8 cellular contexts compared by ENCODE assay signal in the genomic region with DNA sequence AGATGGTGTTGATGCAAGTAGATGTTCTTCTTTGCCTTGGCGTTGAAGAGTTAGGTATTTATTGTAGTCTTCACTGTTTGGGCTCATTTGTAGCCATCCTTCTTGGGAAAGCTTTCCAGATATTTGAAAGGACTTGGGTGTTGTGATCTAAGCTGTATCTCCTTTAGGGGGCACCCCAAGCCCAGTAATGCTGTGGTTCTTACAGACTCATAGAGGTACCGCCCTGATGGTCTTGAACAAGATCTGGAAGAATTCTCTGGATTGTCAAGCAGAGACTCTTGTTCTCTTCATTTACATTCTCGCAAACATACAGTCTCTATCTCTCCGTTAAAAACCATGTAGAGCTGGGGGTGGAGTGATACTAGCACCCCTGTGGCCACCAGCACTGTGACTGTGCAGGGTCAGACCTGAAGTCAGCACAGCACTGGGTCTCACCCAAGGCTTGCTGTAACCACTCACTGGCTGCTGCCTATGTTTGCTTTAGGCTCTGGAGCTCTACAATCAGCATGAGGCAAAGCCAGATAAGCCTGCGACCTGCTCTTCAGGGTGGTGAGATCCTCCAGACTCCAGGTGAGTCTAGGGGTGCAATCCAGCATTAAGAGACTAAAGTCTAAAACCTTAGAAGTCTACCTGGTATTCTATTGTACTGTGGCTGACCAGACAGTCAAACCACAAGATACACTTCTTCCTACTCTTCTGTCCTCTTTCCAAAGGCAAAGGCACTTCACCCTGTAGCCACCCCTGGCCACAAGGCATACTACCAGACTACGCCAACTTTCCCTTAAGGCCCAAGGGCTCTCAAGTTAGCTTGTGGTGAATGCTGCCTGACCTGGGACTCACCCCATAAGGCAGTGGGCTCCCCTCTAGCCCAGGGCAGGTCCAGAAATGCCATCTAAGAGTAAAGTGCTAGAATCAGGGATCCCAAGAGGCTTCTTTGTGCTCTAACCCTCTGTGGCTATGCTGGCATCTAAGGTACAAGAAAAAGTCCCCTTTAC.
DNase-seq lines count a peak whose midpoint lies in the region; ATAC-seq and TF ChIP-seq lines count a peak whose summit lies in the region.

No MANE protein-coding gene starts in this region.

- H3K4me3 ChIP-seq in CD4-positive, alpha-beta memory T cell (ENCODE audit: low read length in 2 of 2) = no peak overlapping the region

- H3K4me1 ChIP-seq in CD4-positive, alpha-beta memory T cell (ENCODE audit: insufficient read depth, low read length) = no peaks in the 10 kb centered on the region

- POLR2A ChIA-PET in WTC11 (lab: Charles Lee) = interaction anchor here (1.1 kb wide), 1 partner anchor 137 kb away, joined by 3 read pairs; no protein-coding TSS in a partner anchor
- POLR2A ChIA-PET in CD4-positive, alpha-beta memory T cell (lab: Charles Lee; ENCODE audit: partially characterized antibody) = no interaction called here

- H3K27ac ChIP-seq in CD4-positive, alpha-beta memory T cell (ENCODE audit: low read depth, low read length) = no peak overlapping the region

- no peaks in the 10 kb centered on the region for H3K9me3 ChIP-seq in CD4-positive, alpha-beta memory T cell (ENCODE audit: control insufficient read depth in 1 of 2, low read length in 2 of 2)

- peaks cover 78% of the 10 kb centered on the region for H3K36me3 Mint-ChIP-seq in WTC11
- H3K36me3 Mint-ChIP-seq in CD4-positive, alpha-beta memory T cell = no peaks in the 10 kb centered on the region

- DNase-seq in NCI-H2196 (lab: John Stamatoyannopoulos, UW; ENCODE audit: unreplicated experiment) = peak; percentile 6
- DNase-seq in NCI-H2196 treated with DMSO at 0.1 percent for 48 hours (lab: John Stamatoyannopoulos, UW; ENCODE audit: unreplicated experiment) = no peak
- peak; percentile 74 for DNase-seq in WTC11 (ENCODE audit: low spot score)
- peak; percentile 2 to 14 for DNase-seq in lung microvascular endothelial cell (ENCODE audit: low read depth in 2 of 2)
- DNase-seq in kidney glomerular epithelial cell (lab: John Stamatoyannopoulos, UW) = no peak
- DNase-seq in CD4-positive, alpha-beta memory T cell = no peak

- H3K27me3 ChIP-seq in CD4-positive, alpha-beta memory T cell (ENCODE audit: insufficient read depth, low read length) = no peaks in the 10 kb centered on the region

- peaks cover 51% of the 10 kb centered on the region for H3K4me1 Mint-ChIP-seq in WTC11
- H3K4me1 Mint-ChIP-seq in CD4-positive, alpha-beta memory T cell = no peaks in the 10 kb centered on the region

- no peaks in the 10 kb centered on the region for H3K27me3 Mint-ChIP-seq in WTC11 (ENCODE audit: low read depth)
- H3K27me3 Mint-ChIP-seq in CD4-positive, alpha-beta memory T cell = no peaks in the 10 kb centered on the region

- CTCF ChIA-PET in WTC11 (lab: Charles Lee) = interaction anchor here (0.8 to 3.6 kb wide), 17 partner anchors 36 to 615 kb away, joined by 3 to 50 read pairs (median 4); no protein-coding TSS in a partner anchor
- CTCF ChIA-PET in CD4-positive, alpha-beta memory T cell (lab: Charles Lee; ENCODE audit: partially characterized antibody) = no interaction called here

- peaks cover 43% of the 10 kb centered on the region for H3K9me3 Mint-ChIP-seq in WTC11
- H3K9me3 Mint-ChIP-seq in CD4-positive, alpha-beta memory T cell = peaks cover 0 to 9% (median 0%) of the 10 kb centered on the region in 8 donors

- ATAC-seq in HG03025 (IDR thresholded peaks at IDR 0.05; ENCODE audit: low FRiP score, unreplicated experiment) (peak; percentile 64), WTC11 (peak; percentile 62), GM21515 (IDR thresholded peaks at IDR 0.05; ENCODE audit: unreplicated experiment) (no peak)

- no peak overlapping the region for H3K4me3 Mint-ChIP-seq in WTC11
- H3K4me3 Mint-ChIP-seq in CD4-positive, alpha-beta memory T cell = no peak overlapping the region

- H3K27ac Mint-ChIP-seq in WTC11 = peak overlapping the region; percentile 86
- no peak overlapping the region for H3K27ac Mint-ChIP-seq in CD4-positive, alpha-beta memory T cell

- no peak for TF ChIP-seq CTCF in WTC11 (IDR thresholded peaks at IDR 0.05)

- intact Hi-C loops in CD4-positive, alpha-beta memory T cell (cut with micrococcal nuclease) = no loop called here

- H3K36me3 ChIP-seq in CD4-positive, alpha-beta memory T cell (ENCODE audit: insufficient read depth, low read length) = no peaks in the 10 kb centered on the region

TF ChIP-seq in WTC11, 78 proteins besides CTCF, POLR2A, EP300 and RAD21 (continues in another document):
- TF ChIP-seq IRF2 (CRISPR knock-in tag; IDR thresholded peaks at IDR 0.05; ENCODE audit: borderline replicate concordance, low read depth) = no peak
- TF ChIP-seq, protein P1, sequence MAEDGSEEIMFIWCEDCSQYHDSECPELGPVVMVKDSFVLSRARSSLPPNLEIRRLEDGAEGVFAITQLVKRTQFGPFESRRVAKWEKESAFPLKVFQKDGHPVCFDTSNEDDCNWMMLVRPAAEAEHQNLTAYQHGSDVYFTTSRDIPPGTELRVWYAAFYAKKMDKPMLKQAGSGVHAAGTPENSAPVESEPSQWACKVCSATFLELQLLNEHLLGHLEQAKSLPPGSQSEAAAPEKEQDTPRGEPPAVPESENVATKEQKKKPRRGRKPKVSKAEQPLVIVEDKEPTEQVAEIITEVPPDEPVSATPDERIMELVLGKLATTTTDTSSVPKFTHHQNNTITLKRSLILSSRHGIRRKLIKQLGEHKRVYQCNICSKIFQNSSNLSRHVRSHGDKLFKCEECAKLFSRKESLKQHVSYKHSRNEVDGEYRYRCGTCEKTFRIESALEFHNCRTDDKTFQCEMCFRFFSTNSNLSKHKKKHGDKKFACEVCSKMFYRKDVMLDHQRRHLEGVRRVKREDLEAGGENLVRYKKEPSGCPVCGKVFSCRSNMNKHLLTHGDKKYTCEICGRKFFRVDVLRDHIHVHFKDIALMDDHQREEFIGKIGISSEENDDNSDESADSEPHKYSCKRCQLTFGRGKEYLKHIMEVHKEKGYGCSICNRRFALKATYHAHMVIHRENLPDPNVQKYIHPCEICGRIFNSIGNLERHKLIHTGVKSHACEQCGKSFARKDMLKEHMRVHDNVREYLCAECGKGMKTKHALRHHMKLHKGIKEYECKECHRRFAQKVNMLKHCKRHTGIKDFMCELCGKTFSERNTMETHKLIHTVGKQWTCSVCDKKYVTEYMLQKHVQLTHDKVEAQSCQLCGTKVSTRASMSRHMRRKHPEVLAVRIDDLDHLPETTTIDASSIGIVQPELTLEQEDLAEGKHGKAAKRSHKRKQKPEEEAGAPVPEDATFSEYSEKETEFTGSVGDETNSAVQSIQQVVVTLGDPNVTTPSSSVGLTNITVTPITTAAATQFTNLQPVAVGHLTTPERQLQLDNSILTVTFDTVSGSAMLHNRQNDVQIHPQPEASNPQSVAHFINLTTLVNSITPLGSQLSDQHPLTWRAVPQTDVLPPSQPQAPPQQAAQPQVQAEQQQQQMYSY (CRISPR knock-in tag; IDR thresholded peaks at IDR 0.05) = peak; percentile 89
- no peak for TF ChIP-seq FOXK1 (CRISPR knock-in tag; IDR thresholded peaks at IDR 0.05)
- TF ChIP-seq, protein P2, sequence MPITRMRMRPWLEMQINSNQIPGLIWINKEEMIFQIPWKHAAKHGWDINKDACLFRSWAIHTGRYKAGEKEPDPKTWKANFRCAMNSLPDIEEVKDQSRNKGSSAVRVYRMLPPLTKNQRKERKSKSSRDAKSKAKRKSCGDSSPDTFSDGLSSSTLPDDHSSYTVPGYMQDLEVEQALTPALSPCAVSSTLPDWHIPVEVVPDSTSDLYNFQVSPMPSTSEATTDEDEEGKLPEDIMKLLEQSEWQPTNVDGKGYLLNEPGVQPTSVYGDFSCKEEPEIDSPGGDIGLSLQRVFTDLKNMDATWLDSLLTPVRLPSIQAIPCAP (CRISPR knock-in tag; IDR thresholded peaks at IDR 0.05) = no peak
- TF ChIP-seq, protein P3, sequence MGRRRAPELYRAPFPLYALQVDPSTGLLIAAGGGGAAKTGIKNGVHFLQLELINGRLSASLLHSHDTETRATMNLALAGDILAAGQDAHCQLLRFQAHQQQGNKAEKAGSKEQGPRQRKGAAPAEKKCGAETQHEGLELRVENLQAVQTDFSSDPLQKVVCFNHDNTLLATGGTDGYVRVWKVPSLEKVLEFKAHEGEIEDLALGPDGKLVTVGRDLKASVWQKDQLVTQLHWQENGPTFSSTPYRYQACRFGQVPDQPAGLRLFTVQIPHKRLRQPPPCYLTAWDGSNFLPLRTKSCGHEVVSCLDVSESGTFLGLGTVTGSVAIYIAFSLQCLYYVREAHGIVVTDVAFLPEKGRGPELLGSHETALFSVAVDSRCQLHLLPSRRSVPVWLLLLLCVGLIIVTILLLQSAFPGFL (CRISPR knock-in tag; IDR thresholded peaks at IDR 0.05; ENCODE audit: borderline replicate concordance) = no peak
- no peak for TF ChIP-seq JUN (CRISPR knock-in tag; IDR thresholded peaks at IDR 0.05)
- TF ChIP-seq PRRX2 (CRISPR knock-in tag; IDR thresholded peaks at IDR 0.05) = 0 out of 2 replicates have a peak, but pooled peaks have one; percentile 44
- no peak for TF ChIP-seq ESRRA (CRISPR knock-in tag; IDR thresholded peaks at IDR 0.05; ENCODE audit: borderline replicate concordance)
- no peak for TF ChIP-seq TEAD1 (CRISPR knock-in tag; IDR thresholded peaks at IDR 0.05)
- TF ChIP-seq, protein P4, sequence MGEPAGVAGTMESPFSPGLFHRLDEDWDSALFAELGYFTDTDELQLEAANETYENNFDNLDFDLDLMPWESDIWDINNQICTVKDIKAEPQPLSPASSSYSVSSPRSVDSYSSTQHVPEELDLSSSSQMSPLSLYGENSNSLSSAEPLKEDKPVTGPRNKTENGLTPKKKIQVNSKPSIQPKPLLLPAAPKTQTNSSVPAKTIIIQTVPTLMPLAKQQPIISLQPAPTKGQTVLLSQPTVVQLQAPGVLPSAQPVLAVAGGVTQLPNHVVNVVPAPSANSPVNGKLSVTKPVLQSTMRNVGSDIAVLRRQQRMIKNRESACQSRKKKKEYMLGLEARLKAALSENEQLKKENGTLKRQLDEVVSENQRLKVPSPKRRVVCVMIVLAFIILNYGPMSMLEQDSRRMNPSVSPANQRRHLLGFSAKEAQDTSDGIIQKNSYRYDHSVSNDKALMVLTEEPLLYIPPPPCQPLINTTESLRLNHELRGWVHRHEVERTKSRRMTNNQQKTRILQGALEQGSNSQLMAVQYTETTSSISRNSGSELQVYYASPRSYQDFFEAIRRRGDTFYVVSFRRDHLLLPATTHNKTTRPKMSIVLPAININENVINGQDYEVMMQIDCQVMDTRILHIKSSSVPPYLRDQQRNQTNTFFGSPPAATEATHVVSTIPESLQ (CRISPR knock-in tag; IDR thresholded peaks at IDR 0.05) = no peak
- TF ChIP-seq, protein P5, sequence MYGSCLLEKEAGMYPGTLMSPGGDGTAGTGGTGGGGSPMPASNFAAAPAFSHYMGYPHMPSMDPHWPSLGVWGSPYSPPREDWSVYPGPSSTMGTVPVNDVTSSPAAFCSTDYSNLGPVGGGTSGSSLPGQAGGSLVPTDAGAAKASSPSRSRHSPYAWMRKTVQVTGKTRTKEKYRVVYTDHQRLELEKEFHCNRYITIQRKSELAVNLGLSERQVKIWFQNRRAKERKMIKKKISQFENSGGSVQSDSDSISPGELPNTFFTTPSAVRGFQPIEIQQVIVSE (CRISPR knock-in tag; IDR thresholded peaks at IDR 0.05; ENCODE audit: borderline replicate concordance) = no peak

Comparison
In these comparisons a context has a peak if more than half of its experiments do, and no peak if none do; other contexts are left out.
1. DNase-seq: peak in NCI-H2196 (single experiment), WTC11 (single experiment) and lung microvascular endothelial cell (2 of 2); none in NCI-H2196 treated with DMSO at 0.1 percent for 48 hours (single experiment), kidney glomerular epithelial cell (single experiment) and CD4-positive, alpha-beta memory T cell (0 of 5).